1 cellular context compared by ENCODE assay signal in the genomic region with DNA sequence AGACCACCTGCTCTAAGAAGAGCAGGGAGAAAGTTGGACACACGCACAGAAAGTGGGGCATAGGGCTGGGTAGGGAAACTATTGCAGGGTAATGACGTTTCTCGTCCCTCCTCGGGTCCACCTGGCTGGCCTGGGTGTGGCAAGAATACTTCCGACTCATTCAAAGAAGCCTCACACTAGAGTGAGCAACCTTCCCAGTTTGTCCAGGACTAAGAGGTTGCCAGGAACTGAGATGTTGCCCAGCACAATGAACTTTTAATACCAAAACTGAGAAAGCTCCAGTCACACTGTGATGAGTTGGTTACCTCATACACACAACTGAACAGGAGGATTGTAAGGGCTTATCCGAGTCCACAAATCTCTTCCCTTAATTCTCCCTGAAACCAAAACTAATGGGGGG.
TF ChIP-seq lines count a peak whose summit lies in the region.

No MANE protein-coding gene starts in this region.

TF ChIP-seq in HCT116, 20 proteins besides CTCF, POLR2A, EP300 and RAD21:
- TF ChIP-seq EZH2 (IDR thresholded peaks at IDR 0.05) (no peak), ZNF274 (IDR thresholded peaks at IDR 0.05; ENCODE audit: low read depth, low read length) (no peak), ELF1 (IDR thresholded peaks at IDR 0.05; ENCODE audit: borderline replicate concordance, low read depth) (no peak), FOSL1 (IDR thresholded peaks at IDR 0.05; ENCODE audit: low read depth) (no peak), YY1 (IDR thresholded peaks at IDR 0.05; ENCODE audit: extremely low read depth, insufficient replicate concordance, low read depth, low read length) (no peak), SP1 (IDR thresholded peaks at IDR 0.05; ENCODE audit: low read depth) (no peak), TCF7L2 (IDR thresholded peaks at IDR 0.05; ENCODE audit: borderline replicate concordance, extremely low read depth, insufficient read depth, insufficient read length) (no peak), JUND (IDR thresholded peaks at IDR 0.05) (no peak), ATF3 (IDR thresholded peaks at IDR 0.05) (no peak), POLR2AphosphoS5 (IDR thresholded peaks at IDR 0.05; ENCODE audit: low read depth, low read length) (no peak), CEBPB (IDR thresholded peaks at IDR 0.05; ENCODE audit: low read depth) (no peak), SRF (IDR thresholded peaks at IDR 0.05; ENCODE audit: low read depth) (no peak), EGR1 (IDR thresholded peaks at IDR 0.05; ENCODE audit: low read depth) (no peak), REST (IDR thresholded peaks at IDR 0.05; ENCODE audit: low read depth) (no peak)
- TF ChIP-seq, protein P1, sequence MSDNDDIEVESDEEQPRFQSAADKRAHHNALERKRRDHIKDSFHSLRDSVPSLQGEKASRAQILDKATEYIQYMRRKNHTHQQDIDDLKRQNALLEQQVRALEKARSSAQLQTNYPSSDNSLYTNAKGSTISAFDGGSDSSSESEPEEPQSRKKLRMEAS (IDR thresholded peaks at IDR 0.05): no peak
- TF ChIP-seq, protein P2, sequence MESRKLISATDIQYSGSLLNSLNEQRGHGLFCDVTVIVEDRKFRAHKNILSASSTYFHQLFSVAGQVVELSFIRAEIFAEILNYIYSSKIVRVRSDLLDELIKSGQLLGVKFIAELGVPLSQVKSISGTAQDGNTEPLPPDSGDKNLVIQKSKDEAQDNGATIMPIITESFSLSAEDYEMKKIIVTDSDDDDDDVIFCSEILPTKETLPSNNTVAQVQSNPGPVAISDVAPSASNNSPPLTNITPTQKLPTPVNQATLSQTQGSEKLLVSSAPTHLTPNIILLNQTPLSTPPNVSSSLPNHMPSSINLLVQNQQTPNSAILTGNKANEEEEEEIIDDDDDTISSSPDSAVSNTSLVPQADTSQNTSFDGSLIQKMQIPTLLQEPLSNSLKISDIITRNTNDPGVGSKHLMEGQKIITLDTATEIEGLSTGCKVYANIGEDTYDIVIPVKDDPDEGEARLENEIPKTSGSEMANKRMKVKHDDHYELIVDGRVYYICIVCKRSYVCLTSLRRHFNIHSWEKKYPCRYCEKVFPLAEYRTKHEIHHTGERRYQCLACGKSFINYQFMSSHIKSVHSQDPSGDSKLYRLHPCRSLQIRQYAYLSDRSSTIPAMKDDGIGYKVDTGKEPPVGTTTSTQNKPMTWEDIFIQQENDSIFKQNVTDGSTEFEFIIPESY (IDR thresholded peaks at IDR 0.05; ENCODE audit: extremely low read depth, insufficient replicate concordance, low read length): no peak
